1 cellular context compared by ENCODE assay signal in genomic region chr4:38003102-38003501, GRCh38.
TF ChIP-seq lines count a peak whose summit lies in the region.

No MANE protein-coding gene starts in this region.

TF ChIP-seq in WTC11, 78 proteins besides CTCF, POLR2A, EP300 and RAD21 (continued from another document):
- TF ChIP-seq HMGXB4 (CRISPR knock-in tag; IDR thresholded peaks at IDR 0.05) (no peak), ZNF512 (CRISPR knock-in tag; IDR thresholded peaks at IDR 0.05; ENCODE audit: borderline replicate concordance) (no peak), TCF7 (CRISPR knock-in tag; IDR thresholded peaks at IDR 0.05; ENCODE audit: low read depth) (no peak), ATF1 (CRISPR knock-in tag; IDR thresholded peaks at IDR 0.05) (no peak), STAT6 (CRISPR knock-in tag; conservative IDR thresholded peaks at IDR 0.05; ENCODE audit: low read depth) (no peak), ZNF232 (CRISPR knock-in tag; IDR thresholded peaks at IDR 0.05) (no peak), ZNF281 (CRISPR knock-in tag; IDR thresholded peaks at IDR 0.05) (no peak)
